In genomic region chr11:134037093-134037908, GRCh38 we compare ENCODE assay signal across 8 cellular contexts. TPM values are rescaled to one million over a fixed set of nuclear protein-coding genes. Genes with fewer than 3 reads are reported as not detected.
DNase-seq lines count a peak whose midpoint lies in the region; ATAC-seq, FAIRE-seq and TF ChIP-seq lines count a peak whose summit lies in the region.

No MANE protein-coding gene starts in this region.

- H2AFZ ChIP-seq in endothelial cell of umbilical vein (ENCODE audit: low read depth, low read length): peak overlapping the region; percentile 77

- POLR2A ChIA-PET in endothelial cell of umbilical vein (lab: Charles Lee): no interaction called here

- no peaks in the 10 kb centered on the region for H3K27me3 Mint-ChIP-seq in activated CD8-positive, alpha-beta memory T cell treated with anti-CD3 and anti-CD28 coated beads, Interleukin-2, amount 10 ng/mL, durations not matched to agents 7 days and 5 days

- dilution Hi-C loops in endothelial cell of umbilical vein (cut with MboI; ENCODE audit: extremely low pct_ligation_motif_present, low sequenced_read_pairs): no loop called here

- H3K9me1 ChIP-seq in endothelial cell of umbilical vein (replicated peaks; ENCODE audit: control insufficient read depth, extremely low read depth, insufficient read depth, low read length): no peaks in the 10 kb centered on the region

- H3K4me2 ChIP-seq in endothelial cell of umbilical vein (ENCODE audit: insufficient read depth, low read length): peak overlapping the region; percentile 58

- peak overlapping the region; percentile 11 to 74 (median 59) for H3K4me3 ChIP-seq in endothelial cell of umbilical vein (replicated peaks in 1 of 3; ENCODE audit: insufficient read depth in 1 of 3, low read depth in 1 of 3, low read length in 3 of 3)

- H3K9me3 Mint-ChIP-seq in activated CD8-positive, alpha-beta memory T cell treated with anti-CD3 and anti-CD28 coated beads, Interleukin-2, amount 10 ng/mL, durations not matched to agents 7 days and 5 days (ENCODE audit: low read depth): no peaks in the 10 kb centered on the region

- intact Hi-C loops in endothelial cell of umbilical vein (cut with micrococcal nuclease): loop anchor here (5.0 to 10.0 kb wide), 2 partner anchors 215 to 298 kb away; partner anchors contain the start of genes ACAD8, GLB1L2 and THYN1

- H3K36me3 Mint-ChIP-seq in activated CD8-positive, alpha-beta memory T cell treated with anti-CD3 and anti-CD28 coated beads, Interleukin-2, amount 10 ng/mL, durations not matched to agents 7 days and 5 days: peaks cover 2% of the 10 kb centered on the region

- CTCF ChIA-PET in activated CD8-positive, alpha-beta memory T cell treated with anti-CD3 and anti-CD28 coated beads, Interleukin-2, amount 10 ng/mL, durations not matched to agents 7 days and 5 days (lab: Charles Lee): interaction anchor here (0.7 to 6.9 kb wide), 8 partner anchors 8 to 239 kb away, joined by 3 to 40 read pairs (median 6); no protein-coding TSS in a partner anchor
- CTCF ChIA-PET in endothelial cell of umbilical vein (lab: Charles Lee): interaction anchor here (0.8 to 2.0 kb wide), 7 partner anchors 9 to 168 kb away, joined by 3 to 16 read pairs (median 4); no protein-coding TSS in a partner anchor

- FAIRE-seq in endothelial cell of umbilical vein (lab: Jason Lieb, UNC): peak; percentile 80

- ATAC-seq in activated CD8-positive, alpha-beta memory T cell treated with anti-CD3 and anti-CD28 coated beads, Interleukin-2, amount 10 ng/mL, durations not matched to agents 7 days and 5 days: peak; percentile 62
- ATAC-seq in stimulated activated naive CD8-positive, alpha-beta T cell treated with anti-CD3 and anti-CD28 coated beads, Interleukin-15, Interleukin-2, amounts not matched to agents 100 U/mL and 50 U/mL, for 24 hours: peak; percentile 42
- ATAC-seq in HG03039 (IDR thresholded peaks at IDR 0.05; ENCODE audit: unreplicated experiment): no peak

- DNase-seq in HCEC 1CT: peak; percentile 33
- DNase-seq in NCI-H146 treated with DMSO at 0.1 percent for 48 hours (lab: John Stamatoyannopoulos, UW; ENCODE audit: unreplicated experiment): peak; percentile 31
- peak; percentile 71 for DNase-seq in activated CD8-positive, alpha-beta memory T cell treated with anti-CD3 and anti-CD28 coated beads, Interleukin-2, amount 10 ng/mL, durations not matched to agents 7 days and 5 days
- DNase-seq in endothelial cell of umbilical vein (ENCODE audit: low read depth, low spot score): peak; percentile 37
- peak; percentile 67 for DNase-seq in mucosa of gallbladder (ENCODE audit: low spot score)
- peak; percentile 61 for DNase-seq in stimulated activated naive CD8-positive, alpha-beta T cell treated with anti-CD3 and anti-CD28 coated beads, Interleukin-15, Interleukin-2, amounts not matched to agents 100 U/mL and 50 U/mL, for 24 hours

- H3K9ac ChIP-seq in ES-I3 (ENCODE audit: low read depth, low read length): peak overlapping the region; percentile 67
- peak overlapping the region; percentile 7 for H3K9ac ChIP-seq in endothelial cell of umbilical vein (replicated peaks; ENCODE audit: extremely low read depth, insufficient read depth, low read length)

- H3K27ac ChIP-seq in endothelial cell of umbilical vein (ENCODE audit: insufficient read depth, low read depth, low read length): no peak overlapping the region

- peak overlapping the region; percentile 86 for H3K27ac Mint-ChIP-seq in activated CD8-positive, alpha-beta memory T cell treated with anti-CD3 and anti-CD28 coated beads, Interleukin-2, amount 10 ng/mL, durations not matched to agents 7 days and 5 days

- H3K4me1 Mint-ChIP-seq in activated CD8-positive, alpha-beta memory T cell treated with anti-CD3 and anti-CD28 coated beads, Interleukin-2, amount 10 ng/mL, durations not matched to agents 7 days and 5 days: peaks cover 46% of the 10 kb centered on the region

- H3K36me3 ChIP-seq in ES-I3 (ENCODE audit: insufficient read depth, low read length) (no peaks in the 10 kb centered on the region), endothelial cell of umbilical vein (ENCODE audit: control insufficient read depth in 2 of 2, extremely low read depth in 1 of 2, insufficient read depth in 2 of 2, low read length in 2 of 2) (no peaks in the 10 kb centered on the region)

- no peak for TF ChIP-seq CTCF in endothelial cell of umbilical vein (IDR thresholded peaks at IDR 0.05; ENCODE audit: extremely low read depth in 1 of 2, insufficient read depth in 1 of 2, low read depth in 1 of 2, low read length in 2 of 2)

- peak overlapping the region; percentile 79 for H3K4me3 Mint-ChIP-seq in activated CD8-positive, alpha-beta memory T cell treated with anti-CD3 and anti-CD28 coated beads, Interleukin-2, amount 10 ng/mL, durations not matched to agents 7 days and 5 days

- peaks cover 2 to 6% of the 10 kb centered on the region in 2 experiments for H3K27me3 ChIP-seq in endothelial cell of umbilical vein (ENCODE audit: control insufficient read depth in 2 of 2, insufficient read depth in 2 of 2, low read length in 2 of 2)

- H4K20me1 ChIP-seq in endothelial cell of umbilical vein (replicated peaks; ENCODE audit: control insufficient read depth, extremely low read depth, insufficient read depth, low read length): no peaks in the 10 kb centered on the region

- TF ChIP-seq POLR2A in endothelial cell of umbilical vein (IDR thresholded peaks at IDR 0.05; ENCODE audit: low read depth, low read length): no peak

- BruUV-seq in endothelial cell of umbilical vein (replicated peaks; lab: Mats Ljungman, UMichigan): no TSS peak

- no peaks in the 10 kb centered on the region for H3K9me3 ChIP-seq in ES-I3 (ENCODE audit: control insufficient read depth, insufficient read depth, low read length)
- no peaks in the 10 kb centered on the region for H3K9me3 ChIP-seq in endothelial cell of umbilical vein (replicated peaks; ENCODE audit: control insufficient read depth, insufficient read depth, low read length)

- H3K4me1 ChIP-seq in ES-I3 (ENCODE audit: insufficient read depth, low read length) (peaks cover 10% of the 10 kb centered on the region), endothelial cell of umbilical vein (ENCODE audit: control insufficient read depth, extremely low read depth, insufficient read depth, low read length) (peaks cover 11% of the 10 kb centered on the region)

- H3K79me2 ChIP-seq in endothelial cell of umbilical vein (ENCODE audit: control insufficient read depth, insufficient read depth, low read length): no peaks in the 10 kb centered on the region

TF ChIP-seq in endothelial cell of umbilical vein, 7 proteins besides CTCF, POLR2A, EP300 and RAD21:
- no peak for TF ChIP-seq GATA2 (IDR thresholded peaks at IDR 0.05; ENCODE audit: insufficient read depth, insufficient read length, low read depth, low read length)
- TF ChIP-seq POLR2AphosphoS5 (IDR thresholded peaks at IDR 0.05; ENCODE audit: insufficient read depth, low read depth, low read length): no peak
- TF ChIP-seq MAX (IDR thresholded peaks at IDR 0.05; ENCODE audit: insufficient read depth, insufficient read length): no peak
- TF ChIP-seq EZH2 (IDR thresholded peaks at IDR 0.05; ENCODE audit: borderline replicate concordance, low read depth, low read length, severe bottlenecking): no peak
- TF ChIP-seq FOS (IDR thresholded peaks at IDR 0.05; ENCODE audit: borderline replicate concordance, insufficient read depth, low read length): no peak
- TF ChIP-seq MYC (IDR thresholded peaks at IDR 0.05; ENCODE audit: low read depth, low read length): no peak
- TF ChIP-seq JUN (IDR thresholded peaks at IDR 0.05; ENCODE audit: borderline replicate concordance, insufficient read depth, insufficient read length, low read depth): no peak

RNA-seq across cellular contexts. Expression of gene JAM3, which starts 31.6 kb away (rescaled TPM):
- total RNA-seq in activated CD8-positive, alpha-beta memory T cell treated with anti-CD3 and anti-CD28 coated beads, Interleukin-2, amount 10 ng/mL, durations not matched to agents 7 days and 5 days: 1 to 10 TPM; 3.2 to 4.4 TPM
- total RNA-seq in endothelial cell of umbilical vein (106 and 137 TPM in 2 replicates), mucosa of gallbladder (50.3 TPM)
- polyA plus RNA-seq in endothelial cell of umbilical vein: 67.1 and 78.8 TPM in 2 replicates
- polyA plus RNA-seq in endothelial cell of umbilical vein (2011; cell fraction: cytosol; rRNA removed): 63.6 and 72.7 TPM in 2 replicates
- polyA plus RNA-seq in endothelial cell of umbilical vein (2011; cell fraction: nucleus; rRNA removed): 125 and 140 TPM in 2 replicates
- 72.2 and 84.1 TPM in 2 replicates for polyA plus RNA-seq in endothelial cell of umbilical vein (2012)
- polyA minus RNA-seq in endothelial cell of umbilical vein: 69.0 and 77.8 TPM in 2 replicates
- polyA minus RNA-seq in endothelial cell of umbilical vein (2011; cell fraction: cytosol; rRNA and poly(A)+ RNA removed): not detected
- 34.3 and 47.8 TPM in 2 replicates for polyA minus RNA-seq in endothelial cell of umbilical vein (2011; cell fraction: nucleus; rRNA and poly(A)+ RNA removed)
